ENCODE assay signal across 29 cellular contexts in genomic region chr10:51983481-51983880, GRCh38.
"Had no signal": no experiment of that assay in that cellular context is flagged by ENCODE, and none has a peak within 500 bp of the region (broad histone marks: within the 10 kb centered on the region; RNA-seq: fewer than 3 reads in every experiment).

No MANE protein-coding gene starts in this region.

- H3K36me3 Mint-ChIP-seq: memory B cell, naive B cell had no signal

- ATAC-seq: foreskin keratinocyte, mucosa of descending colon had no signal

- H3K36me3 ChIP-seq: colonic mucosa, esophagus muscularis mucosa, gastroesophageal sphincter, right atrium auricular region, stomach, thyroid gland had no signal

- H3K27ac ChIP-seq: colonic mucosa, esophagus muscularis mucosa, foreskin keratinocyte, gastroesophageal sphincter, parathyroid adenoma, right atrium auricular region, stomach, thyroid gland had no signal

- H3K4me2 ChIP-seq: smooth muscle cell had no signal

- H3K4me1 ChIP-seq: colonic mucosa, foreskin keratinocyte, parathyroid adenoma, right atrium auricular region, stomach, thyroid gland had no signal

- H3K27ac Mint-ChIP-seq: dendritic cell treated with granulocyte-macrophage colony-stimulating factor and Interleukin-4, amounts not matched to agents 40 ng/mL and 50 ng/mL, for 4 days; memory B cell; mesothelial cell of epicardium; naive B cell; natural killer cell treated with Interleukin-12 subunit alpha and Interleukin-12 subunit beta and Interleukin-15 and Interleukin-18, amount 100 ng/mL, for 72 hours; progenitor cell of endocrine pancreas had no signal

- H3K27me3 Mint-ChIP-seq: central memory CD8-positive, alpha-beta T cell; dendritic cell treated with granulocyte-macrophage colony-stimulating factor and Interleukin-4, amounts not matched to agents 40 ng/mL and 50 ng/mL, for 4 days; memory B cell; natural killer cell treated with Interleukin-12 subunit alpha and Interleukin-12 subunit beta and Interleukin-15 and Interleukin-18, amount 100 ng/mL, for 72 hours; progenitor cell of endocrine pancreas had no signal

- H3K27me3 ChIP-seq: colonic mucosa, esophagus muscularis mucosa, foreskin keratinocyte, gastroesophageal sphincter, right atrium auricular region, stomach, thyroid gland had no signal

- H3K4me3 ChIP-seq: colonic mucosa, esophagus muscularis mucosa, gastroesophageal sphincter, lung, mucosa of descending colon, right atrium auricular region, smooth muscle cell, stomach, thyroid gland had no signal

- H3K4me1 Mint-ChIP-seq: central memory CD8-positive, alpha-beta T cell; memory B cell; naive B cell; neural crest cell had no signal

- H3K9ac ChIP-seq: parathyroid adenoma had no signal

- H3K9me3 ChIP-seq: colonic mucosa, gastroesophageal sphincter, mucosa of descending colon, right atrium auricular region, thyroid gland had no signal

- H2AFZ ChIP-seq: parathyroid adenoma had no signal

- DNase-seq: colonic mucosa; effector CD8-positive, alpha-beta T cell; foreskin keratinocyte; glutamatergic neuron; hypothalamus; kidney glomerular epithelial cell; mucosa of descending colon; naive B cell; stimulated activated CD4-positive, alpha-beta T cell treated with anti-CD3 and anti-CD28 coated beads, Interleukin-12 subunit alpha, Interleukin-12 subunit beta, amount 100 ng/mL, for 4 hours; stimulated activated CD4-positive, alpha-beta T cell treated with anti-CD3 and anti-CD28 coated beads, Interleukin-1b, Interleukin-23, amount 100 ng/mL, for 48 hours; stimulated activated CD4-positive, alpha-beta T cell treated with anti-CD3 and anti-CD28 coated beads, Interleukin-4, amount 100 ng/mL, for 1 hour; stimulated activated CD8-positive, alpha-beta memory T cell treated with anti-CD3 and anti-CD28 coated beads, Interleukin-4, amount 100 ng/mL, for 48 hours; stimulated activated naive CD4-positive, alpha-beta T cell treated with Interleukin-2 at 50 U/mL for 16 hours; stomach; thyroid gland; trophoblast cell had no signal

- H3K4me3 Mint-ChIP-seq: central memory CD8-positive, alpha-beta T cell; dendritic cell treated with granulocyte-macrophage colony-stimulating factor and Interleukin-4, amounts not matched to agents 40 ng/mL and 50 ng/mL, for 4 days; memory B cell; mesothelial cell of epicardium; naive B cell; natural killer cell treated with Interleukin-12 subunit alpha and Interleukin-12 subunit beta and Interleukin-15 and Interleukin-18, amount 100 ng/mL, for 72 hours; neural crest cell had no signal
